ENCODE assay signal across 10 cellular contexts in genomic region chr7:2928613-2929311, GRCh38.
DNase-seq lines count a peak whose midpoint lies in the region; ATAC-seq and TF ChIP-seq lines count a peak whose summit lies in the region.
"Had no signal": no experiment of that assay in that cellular context is flagged by ENCODE, and none has a peak within 500 bp of the region (broad histone marks: within the 10 kb centered on the region; RNA-seq: fewer than 3 reads in every experiment).

No MANE protein-coding gene starts in this region.

- peak overlapping the region; percentile 71 for H3K4me2 ChIP-seq in BLaER1

- H3K4me3 ChIP-seq in BLaER1 (no peak overlapping the region), RWPE2 (ENCODE audit: severe bottlenecking) (no peak overlapping the region), left lung (no peak overlapping the region)

- H3K9ac ChIP-seq in BLaER1: no peak overlapping the region; the same call in 1 of the 2 replicates

- H3K36me3 ChIP-seq in BLaER1 (peaks cover 42% of the 10 kb centered on the region), RWPE2 (ENCODE audit: low read depth) (no peaks in the 10 kb centered on the region), left lung (no peaks in the 10 kb centered on the region)

- H3K27me3 ChIP-seq in BLaER1 (no peaks in the 10 kb centered on the region), RWPE2 (ENCODE audit: insufficient read depth, poor library complexity, severe bottlenecking) (no peaks in the 10 kb centered on the region), left lung (peaks cover 0 to 24% of the 10 kb centered on the region in 2 donors)

- H3K9me3 ChIP-seq in BLaER1: no peaks in the 10 kb centered on the region
- no peaks in the 10 kb centered on the region for H3K9me3 ChIP-seq in RWPE2 (ENCODE audit: severe bottlenecking)
- H3K9me3 ChIP-seq in left lung: no peaks in the 10 kb centered on the region

- DNase-seq in NCI-H1092 (lab: John Stamatoyannopoulos, UW) (peak; percentile 70), RWPE2 (ENCODE audit: low spot score) (peak; percentile 57), left lung (peak; percentile 24 to 80), middle frontal gyrus (ENCODE audit: extremely low spot score, low spot score) (no peak), NCI-H1048 (lab: John Stamatoyannopoulos, UW) (no peak), EL (no peak), Ammon's horn (ENCODE audit: low spot score) (no peak)
- DNase-seq: GDM1, kidney glomerular epithelial cell had no signal

- TF ChIP-seq CTCF in RWPE2 (IDR thresholded peaks at IDR 0.05; ENCODE audit: poor library complexity, severe bottlenecking) (no peak), left lung (IDR thresholded peaks at IDR 0.05) (no peak)

- no peaks in the 10 kb centered on the region for H4K20me1 ChIP-seq in BLaER1

- intact Hi-C loops in left lung (cut with DNase I): no loop called here

- H3K27ac ChIP-seq in BLaER1: peak overlapping the region; percentile 49; the same call in 1 of the 2 replicates
- H3K27ac ChIP-seq in RWPE2 (ENCODE audit: poor library complexity, severe bottlenecking): no peak overlapping the region
- no peak overlapping the region for H3K27ac ChIP-seq in left lung

- H3K4me1 ChIP-seq in BLaER1 (peaks cover 21% of the 10 kb centered on the region), RWPE2 (ENCODE audit: insufficient read depth, poor library complexity, severe bottlenecking) (peaks cover 9% of the 10 kb centered on the region), left lung (no peaks in the 10 kb centered on the region)

- ATAC-seq in RWPE2 (ENCODE audit: low read depth) (no peak), left lung (no peak)

Comparison
In these comparisons a context has a peak if more than half of its experiments do, and no peak if none do; other contexts are left out.
1. DNase-seq: peak in NCI-H1092 (single experiment), RWPE2 (single experiment) and left lung (2 of 2); none in middle frontal gyrus (single experiment), NCI-H1048 (single experiment), EL (single experiment) and Ammon's horn (single experiment).